In genomic region chr1:168135116-168135981, GRCh38 we compare ENCODE assay signal across 8 cellular contexts. TPM values are rescaled to one million over a fixed set of nuclear protein-coding genes. Genes with fewer than 3 reads are reported as not detected.
DNase-seq lines count a peak whose midpoint lies in the region; ATAC-seq and TF ChIP-seq lines count a peak whose summit lies in the region.

No MANE protein-coding gene starts in this region.

- no peaks in the 10 kb centered on the region for H3K27me3 ChIP-seq in lower lobe of right lung (ENCODE audit: low read depth)

- DNase-seq in stimulated activated naive CD8-positive, alpha-beta T cell treated with anti-CD3 and anti-CD28 coated beads, Interleukin-15, Interleukin-2, amounts not matched to agents 100 U/mL and 50 U/mL, for 24 hours = no peak
- peak; percentile 17 for DNase-seq in amniotic epithelial cell (ENCODE audit: low read depth)
- DNase-seq in lower lobe of right lung = no peak
- no peak for DNase-seq in SIG-M5 (lab: John Stamatoyannopoulos, UW)

- H3K36me3 Mint-ChIP-seq in stimulated activated naive CD8-positive, alpha-beta T cell treated with anti-CD3 and anti-CD28 coated beads, Interleukin-15, Interleukin-2, amounts not matched to agents 100 ng/mL and 50 ng/mL, for 24 hours (ENCODE audit: low read depth) = no peaks in the 10 kb centered on the region

- H3K4me1 ChIP-seq in lower lobe of right lung = peaks cover 27% of the 10 kb centered on the region

- peaks cover 38% of the 10 kb centered on the region for H3K4me1 Mint-ChIP-seq in stimulated activated naive CD8-positive, alpha-beta T cell treated with anti-CD3 and anti-CD28 coated beads, Interleukin-15, Interleukin-2, amounts not matched to agents 100 ng/mL and 50 ng/mL, for 24 hours (ENCODE audit: low read depth)

- intact Hi-C loops in lower lobe of right lung (cut with DNase I) = no loop called here

- H3K9me3 Mint-ChIP-seq in stimulated activated naive CD8-positive, alpha-beta T cell treated with anti-CD3 and anti-CD28 coated beads, Interleukin-15, Interleukin-2, amounts not matched to agents 100 ng/mL and 50 ng/mL, for 24 hours = no peaks in the 10 kb centered on the region

- peak overlapping the region; percentile 82 for H3K4me3 Mint-ChIP-seq in stimulated activated naive CD8-positive, alpha-beta T cell treated with anti-CD3 and anti-CD28 coated beads, Interleukin-15, Interleukin-2, amounts not matched to agents 100 ng/mL and 50 ng/mL, for 24 hours

- H3K9me3 ChIP-seq in lower lobe of right lung = no peaks in the 10 kb centered on the region

- no peaks in the 10 kb centered on the region for H3K36me3 ChIP-seq in lower lobe of right lung

- H3K27ac Mint-ChIP-seq in stimulated activated naive CD8-positive, alpha-beta T cell treated with anti-CD3 and anti-CD28 coated beads, Interleukin-15, Interleukin-2, amounts not matched to agents 100 ng/mL and 50 ng/mL, for 24 hours = peak overlapping the region; percentile 64

- H3K27me3 Mint-ChIP-seq in stimulated activated naive CD8-positive, alpha-beta T cell treated with anti-CD3 and anti-CD28 coated beads, Interleukin-15, Interleukin-2, amounts not matched to agents 100 ng/mL and 50 ng/mL, for 24 hours = peaks cover 58% of the 10 kb centered on the region

- no peak for TF ChIP-seq CTCF in lower lobe of right lung (IDR thresholded peaks at IDR 0.05)

- H3K27ac ChIP-seq in lower lobe of right lung = no peak overlapping the region

- H3K4me3 ChIP-seq in lower lobe of right lung = peak overlapping the region; percentile 79

- ATAC-seq in stimulated activated naive CD8-positive, alpha-beta T cell treated with anti-CD3 and anti-CD28 coated beads, Interleukin-15, Interleukin-2, amounts not matched to agents 100 U/mL and 50 U/mL, for 24 hours = no peak
- peak; percentile 20 to 21 for ATAC-seq in lower lobe of right lung
- ATAC-seq in HG03520 (IDR thresholded peaks at IDR 0.05; ENCODE audit: unreplicated experiment) = no peak
- no peak for ATAC-seq in HG02642 (IDR thresholded peaks at IDR 0.05; ENCODE audit: poor library complexity, unreplicated experiment)
- ATAC-seq in GM21529 (IDR thresholded peaks at IDR 0.05; ENCODE audit: unreplicated experiment) = no peak

RNA-seq across cellular contexts. Expression of gene GPR161, which starts 1.4 kb away (rescaled TPM):
- total RNA-seq in lower lobe of right lung = 9.6 TPM

RNA-seq across cellular contexts. Expression of gene TIPRL, which starts 43.4 kb away (rescaled TPM):
- 23.7 TPM for total RNA-seq in lower lobe of right lung

Comparison
In these comparisons a context has a peak if more than half of its experiments do, and no peak if none do; other contexts are left out.
1. ATAC-seq: peak in lower lobe of right lung (2 of 2); none in stimulated activated naive CD8-positive, alpha-beta T cell treated with anti-CD3 and anti-CD28 coated beads, Interleukin-15, Interleukin-2, amounts not matched to agents 100 U/mL and 50 U/mL, for 24 hours (single experiment), HG03520 (single experiment), HG02642 (single experiment) and GM21529 (single experiment).